1 cellular context compared by ENCODE assay signal in genomic region chr2:6921321-6921922, GRCh38.
A peak's percentile ranks its signal among the peaks of the same experiment; 100 is the strongest.
TF ChIP-seq lines count a peak whose summit lies in the region.

No MANE protein-coding gene starts in this region.

TF ChIP-seq in HepG2, 621 proteins besides CTCF, POLR2A, EP300 and RAD21 (continued from another document and continues in another):
- TF ChIP-seq ARNT2 (CRISPR knock-in tag; IDR thresholded peaks at IDR 0.05; ENCODE audit: low read depth) (peak; percentile 81; the same call in 1 of the 2 replicates), ZNF318 (CRISPR knock-in tag; IDR thresholded peaks at IDR 0.05) (peak; percentile 87; the same call in 1 of the 2 replicates), SIN3A (IDR thresholded peaks at IDR 0.05; ENCODE audit: borderline replicate concordance, low read depth, low read length) (peak; percentile 84; the same call in 1 of the 2 replicates), KAT7 (CRISPR knock-in tag; IDR thresholded peaks at IDR 0.05; ENCODE audit: borderline replicate concordance) (no peak), POLR2AphosphoS2 (IDR thresholded peaks at IDR 0.05; ENCODE audit: low read depth, low read length) (no peak), FOXJ3 (CRISPR knock-in tag; IDR thresholded peaks at IDR 0.05; ENCODE audit: borderline replicate concordance) (no peak), CEBPB (IDR thresholded peaks at IDR 0.05; ENCODE audit: borderline replicate concordance, low read depth, low read length) (no peak), LBX2 (CRISPR knock-in tag; IDR thresholded peaks at IDR 0.05; ENCODE audit: borderline replicate concordance) (no peak), IRF2 (CRISPR knock-in tag; IDR thresholded peaks at IDR 0.05) (peak; percentile 82), ZNF737 (CRISPR knock-in tag; IDR thresholded peaks at IDR 0.05; ENCODE audit: borderline replicate concordance) (no peak), ZNF143 (CRISPR knock-in tag; IDR thresholded peaks at IDR 0.05) (0 out of 2 replicates have a peak, but pooled peaks have one; percentile 44), PHB2 (IDR thresholded peaks at IDR 0.05; ENCODE audit: partially characterized antibody) (no peak), BORCS8-MEF2B (CRISPR knock-in tag; IDR thresholded peaks at IDR 0.05) (peak; percentile 97), ZNF746 (CRISPR knock-in tag; IDR thresholded peaks at IDR 0.05) (peak; percentile 82), ELF4 (CRISPR knock-in tag; IDR thresholded peaks at IDR 0.05; ENCODE audit: borderline replicate concordance) (no peak), HES4 (CRISPR knock-in tag; IDR thresholded peaks at IDR 0.05; ENCODE audit: borderline replicate concordance) (peak; percentile 79; the same call in 1 of the 2 replicates), ZNF44 (CRISPR knock-in tag; IDR thresholded peaks at IDR 0.05) (no peak), ZNF503 (CRISPR knock-in tag; IDR thresholded peaks at IDR 0.05) (peak; percentile 39; the same call in 1 of the 2 replicates), ATF2 (CRISPR knock-in tag; IDR thresholded peaks at IDR 0.05) (peak; percentile 84), GTF3A (CRISPR knock-in tag; conservative IDR thresholded peaks at IDR 0.05) (no peak; the same call in 1 of the 2 replicates), TAF15 (IDR thresholded peaks at IDR 0.05; ENCODE audit: low read depth, low read length, poor library complexity, severe bottlenecking) (no peak), LCORL (IDR thresholded peaks at IDR 0.05) (no peak), LCORL (CRISPR knock-in tag; IDR thresholded peaks at IDR 0.05) (peak; percentile 97), MATR3 (CRISPR knock-in tag; IDR thresholded peaks at IDR 0.05) (no peak), RNF2 (conservative IDR thresholded peaks at IDR 0.05; ENCODE audit: low read depth) (peak; percentile 62; the same call in 1 of the 2 replicates), SRSF9 (IDR thresholded peaks at IDR 0.05; ENCODE audit: borderline replicate concordance, insufficient read depth, low read depth, low read length, poor library complexity, severe bottlenecking) (no peak), ZMAT3 (CRISPR knock-in tag; conservative IDR thresholded peaks at IDR 0.05) (peak; percentile 87; the same call in 1 of the 2 replicates), NCOA5 (CRISPR knock-in tag; IDR thresholded peaks at IDR 0.05) (no peak), ZNF414 (CRISPR knock-in tag; IDR thresholded peaks at IDR 0.05) (0 out of 2 replicates have a peak, but pooled peaks have one; percentile 75), HNF1B (CRISPR knock-in tag; IDR thresholded peaks at IDR 0.05) (peak; percentile 100), EHMT2 (IDR thresholded peaks at IDR 0.05; ENCODE audit: borderline replicate concordance, low read depth, low read length) (no peak), ZBTB26 (CRISPR knock-in tag; IDR thresholded peaks at IDR 0.05; ENCODE audit: borderline replicate concordance) (no peak; the same call in 1 of the 2 replicates), E2F1 (CRISPR knock-in tag; IDR thresholded peaks at IDR 0.05) (no peak), FOXK1 (CRISPR knock-in tag; IDR thresholded peaks at IDR 0.05; ENCODE audit: borderline replicate concordance, low read depth) (peak; percentile 90; the same call in 1 of the 2 replicates), U2AF2 (IDR thresholded peaks at IDR 0.05; ENCODE audit: low read depth, low read length) (no peak), POGK (CRISPR knock-in tag; conservative IDR thresholded peaks at IDR 0.05) (peak; percentile 92), ZFP36 (IDR thresholded peaks at IDR 0.05; ENCODE audit: borderline replicate concordance, low read depth, low read length, partially characterized antibody) (no peak), ZNF841 (CRISPR knock-in tag; IDR thresholded peaks at IDR 0.05; ENCODE audit: borderline replicate concordance) (peak; percentile 38; the same call in 1 of the 2 replicates), CBX5 (CRISPR knock-in tag; IDR thresholded peaks at IDR 0.05; ENCODE audit: borderline replicate concordance) (no peak), ZNF12 (CRISPR knock-in tag; IDR thresholded peaks at IDR 0.05) (no peak), ZNF367 (CRISPR knock-in tag; IDR thresholded peaks at IDR 0.05; ENCODE audit: borderline replicate concordance) (no peak), ZBTB14 (CRISPR knock-in tag; IDR thresholded peaks at IDR 0.05) (peak; percentile 59; the same call in 1 of the 2 replicates)
